20 cellular contexts compared by ENCODE assay signal in genomic region chr4:78533854-78534253, GRCh38. TPM values are rescaled to one million over a fixed set of nuclear protein-coding genes. Genes with fewer than 3 reads are reported as not detected.
"Had no signal": no experiment of that assay in that cellular context is flagged by ENCODE, and none has a peak within 500 bp of the region (broad histone marks: within the 10 kb centered on the region; RNA-seq: fewer than 3 reads in every experiment).

No MANE protein-coding gene starts in this region.

- FAIRE-seq: TTC549 had no signal

- DNase-seq: activated B cell treated with CpG ODN at 0.5 μM for 24 hours; activated CD4-positive, alpha-beta T cell treated with anti-CD3 and anti-CD28 coated beads for 48 hours; activated CD8-positive, alpha-beta T cell treated with anti-CD3 and anti-CD28 coated beads for 36 hours; activated gamma-delta T cell; activated T-cell treated with anti-CD3 and anti-CD28 coated beads, Interleukin-2, amount 50 U/mL, for 4 hours; amniotic stem cell; cortex of kidney; effector CD8-positive, alpha-beta T cell; head of caudate nucleus; left cardiac atrium; naive thymus-derived CD4-positive, alpha-beta T cell; posterior cingulate gyrus; stimulated activated CD4-positive, alpha-beta T cell treated with anti-CD3 and anti-CD28 coated beads, Interleukin-2, amount 100 ng/mL, for 48 hours; tibial artery had no signal

- H3K9me3 Mint-ChIP-seq: activated B cell treated with CpG ODN at 0.5 μM for 24 hours; activated CD8-positive, alpha-beta T cell treated with anti-CD3 and anti-CD28 coated beads for 36 hours; activated naive CD4-positive, alpha-beta T cell treated with anti-CD3 and anti-CD28 coated beads, Interleukin-2, amount 50 U/mL, for 72 hours; activated T-cell treated with anti-CD3 and anti-CD28 coated beads, Interleukin-2, amount 50 U/mL, for 4 hours; central memory CD8-positive, alpha-beta T cell; stimulated activated memory B cell treated with anti-CD40 and anti-IgM and Interleukin-4, amounts not matched to agents 10 μg/mL and 1 μg/mL and 100 μg/mL, for 72 hours had no signal

- H3K27me3 Mint-ChIP-seq: brain; stimulated activated memory B cell treated with anti-CD40 and anti-IgM and Interleukin-4, amounts not matched to agents 10 μg/mL and 1 μg/mL and 100 μg/mL, for 72 hours had no signal

- H3K27ac ChIP-seq: tibial artery had no signal

- H3K4me1 ChIP-seq: tibial artery had no signal

- H3K4me3 Mint-ChIP-seq: activated B cell treated with CpG ODN at 0.5 μM for 24 hours; activated CD8-positive, alpha-beta T cell treated with anti-CD3 and anti-CD28 coated beads for 36 hours; activated T-cell treated with anti-CD3 and anti-CD28 coated beads, Interleukin-2, amount 50 U/mL, for 4 hours; brain; central memory CD8-positive, alpha-beta T cell; naive thymus-derived CD4-positive, alpha-beta T cell; stimulated activated memory B cell treated with anti-CD40 and anti-IgM and Interleukin-4, amounts not matched to agents 10 μg/mL and 1 μg/mL and 100 μg/mL, for 72 hours had no signal

- H3K4me1 Mint-ChIP-seq: activated B cell treated with CpG ODN at 0.5 μM for 24 hours; brain; central memory CD8-positive, alpha-beta T cell; naive thymus-derived CD4-positive, alpha-beta T cell; stimulated activated memory B cell treated with anti-CD40 and anti-IgM and Interleukin-4, amounts not matched to agents 10 μg/mL and 1 μg/mL and 100 μg/mL, for 72 hours had no signal

- H3K36me3 ChIP-seq: tibial artery had no signal

- H3K27ac Mint-ChIP-seq: activated B cell treated with CpG ODN at 0.5 μM for 24 hours; activated CD8-positive, alpha-beta T cell treated with anti-CD3 and anti-CD28 coated beads for 36 hours; activated naive CD4-positive, alpha-beta T cell treated with anti-CD3 and anti-CD28 coated beads, Interleukin-2, amount 50 U/mL, for 72 hours; naive thymus-derived CD4-positive, alpha-beta T cell; stimulated activated memory B cell treated with anti-CD40 and anti-IgM and Interleukin-4, amounts not matched to agents 10 μg/mL and 1 μg/mL and 100 μg/mL, for 72 hours had no signal

- H3K4me3 ChIP-seq: lung, tibial artery had no signal

- H3K36me3 Mint-ChIP-seq: activated naive CD4-positive, alpha-beta T cell treated with anti-CD3 and anti-CD28 coated beads, Interleukin-2, amount 50 U/mL, for 72 hours; stimulated activated memory B cell treated with anti-CD40 and anti-IgM and Interleukin-4, amounts not matched to agents 10 μg/mL and 1 μg/mL and 100 μg/mL, for 72 hours had no signal

- H3K27me3 ChIP-seq: tibial artery had no signal

- H3K9me3 ChIP-seq: tibial artery had no signal

RNA-seq across cellular contexts. Expression of gene ANXA3, which starts 17.7 kb away (rescaled TPM):
- polyA plus RNA-seq: naive thymus-derived CD4-positive, alpha-beta T cell had no signal
